14 cellular contexts compared by ENCODE assay signal in the genomic region with DNA sequence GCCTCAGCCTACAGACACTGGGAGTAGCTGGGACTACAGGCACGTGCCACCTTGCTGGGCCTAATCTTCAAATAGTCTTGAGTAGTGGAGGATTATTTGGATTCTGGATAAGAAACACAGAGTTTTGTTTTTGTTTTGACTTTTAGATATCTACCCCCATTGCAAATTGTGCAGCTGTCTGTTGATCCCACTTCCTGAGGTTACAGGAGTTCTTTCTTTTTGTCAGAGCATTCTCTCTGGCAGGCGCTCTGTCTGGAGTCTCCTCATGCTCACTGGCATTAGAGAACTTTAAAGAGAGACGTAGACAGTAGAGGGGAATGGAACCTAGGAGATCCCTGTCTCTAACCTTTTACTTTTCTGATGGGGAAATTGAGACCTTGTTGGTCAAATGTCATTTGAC. TPM values are rescaled to one million over a fixed set of nuclear protein-coding genes. Genes with fewer than 3 reads are reported as not detected.
"Had no signal": no experiment of that assay in that cellular context is flagged by ENCODE, and none has a peak within 500 bp of the region (broad histone marks: within the 10 kb centered on the region; RNA-seq: fewer than 3 reads in every experiment).

No MANE protein-coding gene starts in this region.

- H3K79me2 ChIP-seq: parathyroid adenoma had no signal

- ATAC-seq: activated CD4-positive, CD25-positive, alpha-beta regulatory T cell treated with anti-CD3 and anti-CD28 coated beads, Interleukin-2, amount 50 U/mL, for 24 hours; left colon; stimulated activated effector memory CD8-positive, alpha-beta T cell treated with anti-CD3 and anti-CD28 coated beads, Interleukin-12 subunit alpha, Interleukin-12 subunit beta, amount 100 ng/mL, for 72 hours had no signal

- H3K9ac ChIP-seq: neural progenitor cell, parathyroid adenoma had no signal

- H3K9me3 ChIP-seq: breast epithelium, tibial nerve had no signal

- H3K36me3 ChIP-seq: breast epithelium, neural progenitor cell, tibial nerve had no signal

- H3K9me3 Mint-ChIP-seq: stimulated activated effector memory CD8-positive, alpha-beta T cell treated with anti-CD3 and anti-CD28 coated beads, Interleukin-12 subunit alpha, Interleukin-12 subunit beta, amount 100 ng/mL, for 72 hours had no signal

- DNase-seq: foreskin melanocyte, head of caudate nucleus, left colon, small intestine had no signal

- H3K36me3 Mint-ChIP-seq: activated naive CD8-positive, alpha-beta T cell; neural progenitor cell; stimulated activated effector memory CD8-positive, alpha-beta T cell treated with anti-CD3 and anti-CD28 coated beads, Interleukin-12 subunit alpha, Interleukin-12 subunit beta, amount 100 ng/mL, for 72 hours had no signal

- H3K27ac Mint-ChIP-seq: activated naive CD8-positive, alpha-beta T cell; neural progenitor cell; stimulated activated effector memory CD8-positive, alpha-beta T cell treated with anti-CD3 and anti-CD28 coated beads, Interleukin-12 subunit alpha, Interleukin-12 subunit beta, amount 100 ng/mL, for 72 hours had no signal

- H3K27me3 ChIP-seq: breast epithelium, neural progenitor cell, tibial nerve had no signal

- H3K4me3 Mint-ChIP-seq: activated naive CD8-positive, alpha-beta T cell; neural progenitor cell; stimulated activated effector memory CD8-positive, alpha-beta T cell treated with anti-CD3 and anti-CD28 coated beads, Interleukin-12 subunit alpha, Interleukin-12 subunit beta, amount 100 ng/mL, for 72 hours had no signal

- H3K4me3 ChIP-seq: breast epithelium, neural progenitor cell, tibial nerve had no signal

- H3K4me1 ChIP-seq: breast epithelium, neural progenitor cell, parathyroid adenoma had no signal

- H3K27ac ChIP-seq: breast epithelium, neural progenitor cell, parathyroid adenoma had no signal

- H3K4me2 ChIP-seq: neural progenitor cell had no signal

RNA-seq across cellular contexts. Expression of a gene that starts 7.8 kb away (rescaled TPM):
- total RNA-seq: lung microvascular endothelial cell; renal cortical epithelial cell; T-helper 2 cell treated with Interferon-gamma antibody and Interleukin-4, amounts not matched to agents 100 ng/mL and 5 ng/mL, for 36 hours had no signal
